18 cellular contexts compared by ENCODE assay signal in genomic region chr5:132205385-132206125, GRCh38. TPM values are rescaled to one million over a fixed set of nuclear protein-coding genes. Genes with fewer than 3 reads are reported as not detected.
DNase-seq lines count a peak whose midpoint lies in the region; ATAC-seq, FAIRE-seq and TF ChIP-seq lines count a peak whose summit lies in the region.
"Had no signal": no experiment of that assay in that cellular context is flagged by ENCODE, and none has a peak within 500 bp of the region (broad histone marks: within the 10 kb centered on the region; RNA-seq: fewer than 3 reads in every experiment).

No MANE protein-coding gene starts in this region.

- no peak for FAIRE-seq in HTR-8/SVneo (lab: Jason Lieb, UNC)
- FAIRE-seq: GM18507 had no signal

- intact Hi-C loops in sciatic nerve (cut with DNase I) = no loop called here

- peak; percentile 21 for ATAC-seq in sciatic nerve
- ATAC-seq: activated naive CD4-positive, alpha-beta T cell treated with anti-CD3 and anti-CD28 coated beads, Interleukin-2, amount 50 U/mL, for 72 hours had no signal

- TF ChIP-seq CTCF in GM20000 (IDR thresholded peaks at IDR 0.05; ENCODE audit: extremely low read depth, missing control alignments) = no peak

- peak; percentile 62 for DNase-seq in GM20000 (ENCODE audit: low spot score)
- DNase-seq in NCI-H1694 (lab: John Stamatoyannopoulos, UW) = peak; percentile 71
- peak; percentile 67 to 68 for DNase-seq in dermis microvascular lymphatic vessel endothelial cell (ENCODE audit: low read depth in 2 of 2)
- no peak for DNase-seq in sciatic nerve (ENCODE audit: low spot score)
- DNase-seq in NCI-H1105 treated with DMSO at 0.1 percent for 48 hours (lab: John Stamatoyannopoulos, UW) = no peak
- no peak for DNase-seq in cerebellum (ENCODE audit: low spot score)
- no peak for DNase-seq in HTR-8/SVneo (ENCODE audit: insufficient read length, low spot score)
- no peak for DNase-seq in activated CD4-positive, alpha-beta T cell treated with anti-CD3 and anti-CD28 coated beads, Interleukin-2, amount 50 U/mL, for 48 hours
- DNase-seq: COR-L47; effector memory CD4-positive, alpha-beta T cell; H7; naive B cell; NCI-H1417 treated with DMSO at 0.1 percent for 48 hours; SIG-M5; stimulated activated CD4-positive, alpha-beta T cell treated with anti-CD3 and anti-CD28 coated beads, Interleukin-15, amount 100 ng/mL, for 24 hours; stimulated activated naive CD4-positive, alpha-beta T cell treated with Interleukin-2 at 50 U/mL for 16 hours had no signal

RNA-seq across cellular contexts. Expression of gene P4HA2, which starts 22.1 kb away (rescaled TPM):
- 29.8 and 37.0 TPM in 2 replicates for total RNA-seq in dermis microvascular lymphatic vessel endothelial cell
- 26.9 TPM for total RNA-seq in sciatic nerve
- 10.1 TPM for total RNA-seq in cerebellum

RNA-seq across cellular contexts. Expression of gene PDLIM4, which starts 51.9 kb away (rescaled TPM):
- total RNA-seq in dermis microvascular lymphatic vessel endothelial cell (20.7 and 26.7 TPM in 2 replicates), sciatic nerve (50.2 TPM), cerebellum (4.5 TPM)
- total RNA-seq: activated naive CD4-positive, alpha-beta T cell treated with anti-CD3 and anti-CD28 coated beads, Interleukin-2, amount 50 U/mL, for 72 hours had no signal

Comparison
In these comparisons a context has a peak if more than half of its experiments do, and no peak if none do; other contexts are left out.
1. DNase-seq: peak in GM20000 (single experiment), NCI-H1694 (single experiment) and dermis microvascular lymphatic vessel endothelial cell (2 of 2); none in sciatic nerve (single experiment), NCI-H1105 treated with DMSO at 0.1 percent for 48 hours (single experiment), cerebellum (single experiment), HTR-8/SVneo (single experiment) and activated CD4-positive, alpha-beta T cell treated with anti-CD3 and anti-CD28 coated beads, Interleukin-2, amount 50 U/mL, for 48 hours (0 of 2).